Comparison of ENCODE assay signal across 16 cellular contexts in genomic region chr16:11410382-11411058, GRCh38.
DNase-seq lines count a peak whose midpoint lies in the region; TF ChIP-seq lines count a peak whose summit lies in the region.
"Had no signal": no experiment of that assay in that cellular context is flagged by ENCODE, and none has a peak within 500 bp of the region (broad histone marks: within the 10 kb centered on the region; RNA-seq: fewer than 3 reads in every experiment).

No MANE protein-coding gene starts in this region.

- no peak overlapping the region for H2AFZ ChIP-seq in hepatocyte

- H3K4me2 ChIP-seq in hepatocyte = no peak overlapping the region

- intact Hi-C loops in A673 (cut with micrococcal nuclease; ENCODE audit: unreplicated experiment) = no loop called here

- H3K27me3 ChIP-seq in A673 (replicated peaks; ENCODE audit: insufficient read depth, low read depth, low read length, poor library complexity) = no peaks in the 10 kb centered on the region
- no peaks in the 10 kb centered on the region for H3K27me3 ChIP-seq in hepatocyte
- H3K27me3 ChIP-seq in H7 (ENCODE audit: control insufficient read depth, insufficient read depth, low read length) = no peaks in the 10 kb centered on the region
- H3K27me3 ChIP-seq: cardiac muscle cell, gastrocnemius medialis, thyroid gland had no signal

- 76% methylated on average over 11 of the region's 11 CpGs for WGBS in hepatocyte (ENCODE audit: low lambda C conversion rate, missing lambda C conversion rate)

- TF ChIP-seq CTCF in A673 (conservative IDR thresholded peaks at IDR 0.05; ENCODE audit: low read depth, low read length) (no peak), RWPE1 (conservative IDR thresholded peaks at IDR 0.05; ENCODE audit: low read depth) (no peak), hepatocyte (IDR thresholded peaks at IDR 0.05; ENCODE audit: poor library complexity) (no peak)

- no peaks in the 10 kb centered on the region for H3K9me3 ChIP-seq in A673 (ENCODE audit: low read depth, low read length, poor library complexity, severe bottlenecking)
- no peaks in the 10 kb centered on the region for H3K9me3 ChIP-seq in hepatocyte (ENCODE audit: low read depth)
- H3K9me3 ChIP-seq: gastrocnemius medialis, prostate gland, thyroid gland had no signal

- H3K36me3 ChIP-seq in A673 (ENCODE audit: insufficient read depth, low read length, poor library complexity, severe bottlenecking) (no peaks in the 10 kb centered on the region), hepatocyte (replicated peaks; ENCODE audit: insufficient read depth, low read depth) (no peaks in the 10 kb centered on the region), H7 (replicated peaks; ENCODE audit: control insufficient read depth, insufficient read depth, low read length) (no peaks in the 10 kb centered on the region)
- H3K36me3 ChIP-seq: cardiac muscle cell, gastrocnemius medialis, prostate gland, thyroid gland had no signal

- CTCF ChIA-PET in A673 (lab: Charles Lee) (no interaction called here), RWPE1 (lab: Yijun Ruan, JAX) (no interaction called here)

- H3K79me2 ChIP-seq in hepatocyte = no peaks in the 10 kb centered on the region

- H3K4me3 ChIP-seq in A673 (ENCODE audit: low read depth, low read length, poor library complexity, severe bottlenecking) = no peak overlapping the region
- no peak overlapping the region for H3K4me3 ChIP-seq in hepatocyte
- no peak overlapping the region for H3K4me3 ChIP-seq in H7 (ENCODE audit: insufficient read depth, low read depth, low read length)
- H3K4me3 ChIP-seq: cardiac muscle cell, gastrocnemius medialis, prostate gland, thyroid gland had no signal

- DNase-seq in A673 (ENCODE audit: low spot score) = peak; percentile 35
- peak; percentile 67 for DNase-seq in GF-D8 (lab: John Stamatoyannopoulos, UW)
- no peak for DNase-seq in RWPE1 (ENCODE audit: low spot score)
- DNase-seq in hepatocyte (ENCODE audit: low spot score) = no peak
- DNase-seq in NCI-H146 (lab: John Stamatoyannopoulos, UW) = no peak
- no peak for DNase-seq in NCI-H524 treated with DMSO at 0.1 percent for 48 hours (lab: John Stamatoyannopoulos, UW)
- DNase-seq in HUDEP-2 (lab: John Stamatoyannopoulos, UW; ENCODE audit: unreplicated experiment in 76 of 76) = no peak
- DNase-seq in H7 = no peak
- DNase-seq: activated gamma-delta T cell treated with Interleukin-2 at 50 U/mL for 16 hours; effector memory CD8-positive, alpha-beta T cell; gastrocnemius medialis; IMR-90; NCI-H1930 had no signal

- no peaks in the 10 kb centered on the region for H4K20me1 ChIP-seq in hepatocyte (ENCODE audit: insufficient read depth, poor library complexity, severe bottlenecking)

- BruUV-seq in A673 (replicated peaks; lab: Mats Ljungman, UMichigan) = no TSS peak

- H3K4me1 ChIP-seq in A673 (ENCODE audit: insufficient read depth, low read length, poor library complexity, severe bottlenecking) (peaks cover 19% of the 10 kb centered on the region), hepatocyte (ENCODE audit: insufficient read depth) (peaks cover 12% of the 10 kb centered on the region)
- H3K4me1 ChIP-seq: gastrocnemius medialis, prostate gland had no signal

- no peak overlapping the region for H3K27ac ChIP-seq in A673 (ENCODE audit: low read depth, low read length, poor library complexity, severe bottlenecking)
- peak overlapping the region; percentile 41 for H3K27ac ChIP-seq in RWPE1
- peak overlapping the region; percentile 65 for H3K27ac ChIP-seq in hepatocyte
- H3K27ac ChIP-seq: cardiac muscle cell, gastrocnemius medialis, prostate gland, thyroid gland had no signal

- POLR2A ChIA-PET in A673 (lab: Charles Lee; ENCODE audit: low non-redundant PET) = no interaction called here
- POLR2A ChIA-PET in RWPE1 (lab: Yijun Ruan, JAX; ENCODE audit: low non-redundant PET) = no interaction called here

- no peaks in the 10 kb centered on the region for H3K9me2 ChIP-seq in hepatocyte (replicated peaks; ENCODE audit: insufficient read depth)

Comparison
In these comparisons a context has a peak if more than half of its experiments do, and no peak if none do; other contexts are left out.
1. DNase-seq: peak in A673 (single experiment) and GF-D8 (single experiment); none in RWPE1 (single experiment), hepatocyte (single experiment), NCI-H146 (single experiment), NCI-H524 treated with DMSO at 0.1 percent for 48 hours (single experiment), HUDEP-2 (0 of 76) and H7 (single experiment).